In the genomic region with DNA sequence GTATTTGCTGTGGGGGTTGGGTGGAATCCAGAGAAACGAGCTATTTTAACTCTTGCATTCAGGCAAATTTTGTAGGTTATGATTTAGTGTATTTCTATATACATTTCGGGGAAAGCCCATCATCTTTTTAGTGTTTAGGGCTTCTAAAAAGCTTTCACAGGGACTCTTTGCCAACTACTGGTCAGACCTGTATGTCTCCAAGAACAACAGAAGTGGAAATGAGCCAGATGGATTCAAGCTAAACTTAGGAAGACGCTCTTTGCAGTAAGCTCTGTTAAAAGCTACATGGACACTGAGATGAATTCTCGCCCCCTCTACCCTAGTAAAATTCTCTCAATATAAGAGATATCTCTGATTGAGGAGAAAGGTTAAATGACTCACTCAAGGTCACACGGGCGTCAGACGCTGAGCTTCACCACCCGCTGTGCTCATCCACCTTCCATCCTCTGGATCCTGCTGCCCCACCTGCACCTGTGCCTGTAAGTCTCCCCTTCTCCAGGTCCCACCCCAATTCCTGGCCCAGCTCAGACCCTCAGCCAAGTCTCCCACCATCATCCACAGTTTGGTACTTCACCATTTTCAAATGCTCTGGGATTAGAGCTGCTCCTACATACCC, we compare ENCODE assay signal across 1 cellular context.
TF ChIP-seq lines count a peak whose summit lies in the region.

No MANE protein-coding gene starts in this region.

TF ChIP-seq in A549, 52 proteins besides CTCF, POLR2A, EP300 and RAD21:
- TF ChIP-seq, protein P1, sequence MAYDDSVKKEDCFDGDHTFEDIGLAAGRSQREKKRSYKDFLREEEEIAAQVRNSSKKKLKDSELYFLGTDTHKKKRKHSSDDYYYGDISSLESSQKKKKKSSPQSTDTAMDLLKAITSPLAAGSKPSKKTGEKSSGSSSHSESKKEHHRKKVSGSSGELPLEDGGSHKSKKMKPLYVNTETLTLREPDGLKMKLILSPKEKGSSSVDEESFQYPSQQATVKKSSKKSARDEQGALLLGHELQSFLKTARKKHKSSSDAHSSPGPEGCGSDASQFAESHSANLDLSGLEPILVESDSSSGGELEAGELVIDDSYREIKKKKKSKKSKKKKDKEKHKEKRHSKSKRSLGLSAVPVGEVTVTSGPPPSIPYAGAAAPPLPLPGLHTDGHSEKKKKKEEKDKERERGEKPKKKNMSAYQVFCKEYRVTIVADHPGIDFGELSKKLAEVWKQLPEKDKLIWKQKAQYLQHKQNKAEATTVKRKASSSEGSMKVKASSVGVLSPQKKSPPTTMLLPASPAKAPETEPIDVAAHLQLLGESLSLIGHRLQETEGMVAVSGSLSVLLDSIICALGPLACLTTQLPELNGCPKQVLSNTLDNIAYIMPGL (CRISPR knock-in tag; IDR thresholded peaks at IDR 0.05; ENCODE audit: borderline replicate concordance) = no peak
- no peak for TF ChIP-seq ESRRA (IDR thresholded peaks at IDR 0.05; ENCODE audit: borderline replicate concordance, low read length)
TF ChIP-seq in A549: peak in this region for 0.
